ENCODE assay signal across 9 cellular contexts in the genomic region with DNA sequence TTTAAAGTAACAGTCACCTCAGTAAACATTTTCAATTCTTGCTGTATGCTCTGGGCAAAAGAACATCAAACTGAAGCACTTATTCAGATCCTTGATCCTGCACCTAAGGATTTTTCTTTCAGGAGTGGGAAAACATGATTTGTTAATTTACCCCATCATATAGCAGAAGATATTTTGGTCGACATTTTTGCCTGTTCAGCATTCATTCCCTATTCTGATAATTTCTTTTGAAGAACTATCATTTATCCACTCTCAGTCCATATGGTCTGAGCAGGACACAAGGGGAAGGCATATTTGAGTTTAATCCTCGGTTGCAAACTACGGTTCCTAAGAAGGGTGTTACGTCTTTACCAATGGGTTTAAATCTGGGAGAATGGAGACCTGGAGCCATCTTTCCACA. TPM values are rescaled to one million over a fixed set of nuclear protein-coding genes. Genes with fewer than 3 reads are reported as not detected.
DNase-seq lines count a peak whose midpoint lies in the region; ATAC-seq and TF ChIP-seq lines count a peak whose summit lies in the region.
"Had no signal": no experiment of that assay in that cellular context is flagged by ENCODE, and none has a peak within 500 bp of the region (broad histone marks: within the 10 kb centered on the region; RNA-seq: fewer than 3 reads in every experiment).

No MANE protein-coding gene starts in this region.

- H3K9me2 ChIP-seq in Karpas-422 (replicated peaks; ENCODE audit: insufficient read depth, low read length) = no peaks in the 10 kb centered on the region

- H3K9me3 Mint-ChIP-seq in chondrocyte (ENCODE audit: low read depth) = no peaks in the 10 kb centered on the region
- H3K9me3 Mint-ChIP-seq in naive thymus-derived CD8-positive, alpha-beta T cell = no peaks in the 10 kb centered on the region

- no peaks in the 10 kb centered on the region for H3K79me2 ChIP-seq in Karpas-422 (ENCODE audit: low read length)

- H3K4me3 Mint-ChIP-seq in chondrocyte (ENCODE audit: unreplicated experiment) = peak overlapping the region; percentile 99
- peak overlapping the region; percentile 84 to 96 (median 93) for H3K4me3 Mint-ChIP-seq in naive thymus-derived CD8-positive, alpha-beta T cell

- peak overlapping the region; percentile 85 to 98 (median 87); a peak in 21 of 22 replicates for H3K4me2 ChIP-seq in BLaER1 treated with 17β-estradiol and CSF1 and Interleukin-3, amounts not matched to agents 10 nM and 100 nM
- peak overlapping the region; percentile 94 for H3K4me2 ChIP-seq in Karpas-422 (ENCODE audit: low read depth, low read length, poor library complexity, severe bottlenecking)

- no peak for ATAC-seq in naive thymus-derived CD8-positive, alpha-beta T cell
- ATAC-seq in HG03378 (IDR thresholded peaks at IDR 0.05; ENCODE audit: unreplicated experiment) (no peak), HG03521 (IDR thresholded peaks at IDR 0.05; ENCODE audit: unreplicated experiment) (no peak)
- ATAC-seq: activated CD4-positive, CD25-positive, alpha-beta regulatory T cell treated with anti-CD3 and anti-CD28 coated beads, Interleukin-2, amount 50 U/mL, for 24 hours had no signal

- H3K36me3 ChIP-seq in BLaER1 treated with 17β-estradiol and CSF1 and Interleukin-3, amounts not matched to agents 10 nM and 100 nM = peaks cover 0 to 2% (median 0%) of the 10 kb centered on the region in 11 experiments; a peak in 1 of 22 replicates
- no peaks in the 10 kb centered on the region for H3K36me3 ChIP-seq in Karpas-422 (ENCODE audit: insufficient read depth, low read length)

- no peak overlapping the region for H2AFZ ChIP-seq in Karpas-422 (ENCODE audit: low read length)

- peaks cover 49% of the 10 kb centered on the region for H3K4me1 Mint-ChIP-seq in chondrocyte (ENCODE audit: low read depth)
- H3K4me1 Mint-ChIP-seq in naive thymus-derived CD8-positive, alpha-beta T cell = peaks cover 11 to 40% (median 33%) of the 10 kb centered on the region in 4 donors

- DNase-seq in Karpas-422 (no peak), chondrocyte (ENCODE audit: low spot score) (no peak), NCI-H226 (no peak), GM10266 (ENCODE audit: extremely low spot score) (no peak)
- no peak for DNase-seq in naive thymus-derived CD8-positive, alpha-beta T cell

- peaks cover 7 to 27% (median 23%) of the 10 kb centered on the region in 11 experiments; a peak in 19 of 22 replicates for H4K20me1 ChIP-seq in BLaER1 treated with 17β-estradiol and CSF1 and Interleukin-3, amounts not matched to agents 10 nM and 100 nM
- H4K20me1 ChIP-seq in Karpas-422 (ENCODE audit: insufficient read depth, low read depth, low read length) = peaks cover 9% of the 10 kb centered on the region; the same call in 1 of the 2 replicates

- peak overlapping the region; percentile 56 to 92 (median 82) for H3K4me3 ChIP-seq in BLaER1 treated with 17β-estradiol and CSF1 and Interleukin-3, amounts not matched to agents 10 nM and 100 nM
- peak overlapping the region; percentile 81 for H3K4me3 ChIP-seq in Karpas-422 (ENCODE audit: low read length)

- H3K27ac Mint-ChIP-seq in chondrocyte (ENCODE audit: unreplicated experiment) = peak overlapping the region; percentile 98
- peak overlapping the region; percentile 32 to 95 (median 91) for H3K27ac Mint-ChIP-seq in naive thymus-derived CD8-positive, alpha-beta T cell

- peak overlapping the region in 10 of 11 experiments; percentile 91 to 96 (median 95); a peak in 19 of 22 replicates for H3K9ac ChIP-seq in BLaER1 treated with 17β-estradiol and CSF1 and Interleukin-3, amounts not matched to agents 10 nM and 100 nM
- no peak overlapping the region for H3K9ac ChIP-seq in Karpas-422 (ENCODE audit: low read length)

- no peaks in the 10 kb centered on the region for H3K36me3 Mint-ChIP-seq in chondrocyte (ENCODE audit: low read depth)
- no peaks in the 10 kb centered on the region for H3K36me3 Mint-ChIP-seq in naive thymus-derived CD8-positive, alpha-beta T cell

- H3K27me3 Mint-ChIP-seq in chondrocyte (ENCODE audit: low read depth) = no peaks in the 10 kb centered on the region
- H3K27me3 Mint-ChIP-seq in naive thymus-derived CD8-positive, alpha-beta T cell = peaks cover 0 to 3% (median 0%) of the 10 kb centered on the region in 5 donors

- H3K27me3 ChIP-seq in BLaER1 treated with 17β-estradiol and CSF1 and Interleukin-3, amounts not matched to agents 10 nM and 100 nM = no peaks in the 10 kb centered on the region
- 0 out of 2 replicates have a peak, but pooled peaks cover 2% of the 10 kb centered on the region for H3K27me3 ChIP-seq in Karpas-422 (ENCODE audit: low read length)

- no peak for TF ChIP-seq CTCF in chondrocyte (IDR thresholded peaks at IDR 0.05)
- TF ChIP-seq CTCF in GM10266 (IDR thresholded peaks at IDR 0.05; ENCODE audit: control insufficient read depth, insufficient read depth, low read depth, missing control alignments) = no peak

- POLR2A ChIA-PET in naive thymus-derived CD8-positive, alpha-beta T cell (lab: Charles Lee) = no interaction called here

- H3K9me3 ChIP-seq in BLaER1 treated with 17β-estradiol and CSF1 and Interleukin-3, amounts not matched to agents 10 nM and 100 nM (replicated peaks in 1 of 11) = peaks cover 4 to 11% (median 7%) of the 10 kb centered on the region in 11 experiments; a peak in 14 of 22 replicates
- H3K9me3 ChIP-seq in Karpas-422 (ENCODE audit: low read length) = no peaks in the 10 kb centered on the region

- peaks cover 26 to 37% (median 32%) of the 10 kb centered on the region in 10 experiments for H3K4me1 ChIP-seq in BLaER1 treated with 17β-estradiol and CSF1 and Interleukin-3, amounts not matched to agents 10 nM and 100 nM
- peaks cover 17% of the 10 kb centered on the region for H3K4me1 ChIP-seq in Karpas-422 (ENCODE audit: low read length)

- peak overlapping the region in 7 of 11 experiments; percentile 92 to 96 (median 94); a peak in 11 of 22 replicates for H3K27ac ChIP-seq in BLaER1 treated with 17β-estradiol and CSF1 and Interleukin-3, amounts not matched to agents 10 nM and 100 nM
- H3K27ac ChIP-seq in Karpas-422 (ENCODE audit: low read length) = no peak overlapping the region

RNA-seq across cellular contexts. Expression of a gene that starts 1.2 kb away (rescaled TPM):
- 1.4 and 2.3 TPM in 2 replicates for total RNA-seq in Karpas-422 (2014; rRNA removed; shearing (Covaris generic); ENCODE audit: low replicate concordance)
- 26.1 to 31.2 TPM (median 28.7 TPM) in 3 replicates for total RNA-seq in chondrocyte
- 10 to 100 TPM; 10.9 to 12.6 TPM for total RNA-seq in naive thymus-derived CD8-positive, alpha-beta T cell
- polyA plus RNA-seq in naive thymus-derived CD8-positive, alpha-beta T cell = 1 to 10 TPM; 4.8 to 5.2 (median 5.1) TPM

RNA-seq across cellular contexts. Expression of a gene that starts 44.1 kb away (rescaled TPM):
- total RNA-seq in Karpas-422 (2014; rRNA removed; shearing (Covaris generic); ENCODE audit: low replicate concordance) = not detected in 2 replicates
- total RNA-seq in chondrocyte = not detected in 3 replicates
- total RNA-seq in naive thymus-derived CD8-positive, alpha-beta T cell = not detected
- not detected for polyA plus RNA-seq in naive thymus-derived CD8-positive, alpha-beta T cell
